ENCODE assay signal across 2 cellular contexts in genomic region chr16:81797443-81797842, GRCh38.
TF ChIP-seq lines count a peak whose summit lies in the region.

No MANE protein-coding gene starts in this region.

TF ChIP-seq in GM12878, 131 proteins besides CTCF, POLR2A, EP300 and RAD21 (continues in another document):
- TF ChIP-seq MLLT1 (IDR thresholded peaks at IDR 0.05): no peak; the same call in 1 of the 2 replicates
- TF ChIP-seq TCF7 (IDR thresholded peaks at IDR 0.05; ENCODE audit: borderline replicate concordance): peak; percentile 71
- 0 out of 4 replicates have a peak, but pooled peaks of 1 of the 2 experiments have one; percentile 40 for TF ChIP-seq SRF (IDR thresholded peaks at IDR 0.05; ENCODE audit: low read depth in 2 of 2, low read length in 2 of 2)
- TF ChIP-seq DPF2 (IDR thresholded peaks at IDR 0.05): peak; percentile 58
- peak; percentile 42; the same call in 1 of the 2 replicates for TF ChIP-seq YY1 (IDR thresholded peaks at IDR 0.05; ENCODE audit: low read depth, low read length)
- peak; percentile 14; the same call in 1 of the 2 replicates for TF ChIP-seq NR2C1 (IDR thresholded peaks at IDR 0.05)
- peak in 1 of 2 experiments; percentile 53; a peak in 1 of 3 replicates for TF ChIP-seq EGR1 (IDR thresholded peaks at IDR 0.05; ENCODE audit: borderline replicate concordance in 1 of 2, low read depth in 2 of 2, low read length in 2 of 2)
- TF ChIP-seq IKZF1 (conservative IDR thresholded peaks at IDR 0.05): peak; percentile 88
- TF ChIP-seq SUZ12 (IDR thresholded peaks at IDR 0.05; ENCODE audit: unreplicated experiment): no peak
- peak; percentile 78 for TF ChIP-seq RELA (IDR thresholded peaks at IDR 0.05; ENCODE audit: borderline replicate concordance, partially characterized antibody)
- no peak for TF ChIP-seq YBX1 (IDR thresholded peaks at IDR 0.05)
- TF ChIP-seq SPI1 (IDR thresholded peaks at IDR 0.05; ENCODE audit: borderline replicate concordance, insufficient read depth, low read depth, low read length): peak; percentile 71
- peak; percentile 51; the same call in 1 of the 2 replicates for TF ChIP-seq ATF2 (IDR thresholded peaks at IDR 0.05; ENCODE audit: low read length)
- TF ChIP-seq MTA3 (IDR thresholded peaks at IDR 0.05; ENCODE audit: borderline replicate concordance, low read length): peak; percentile 92; the same call in 1 of the 2 replicates
- TF ChIP-seq RBBP5 (conservative IDR thresholded peaks at IDR 0.05): no peak
- TF ChIP-seq ATF3 (IDR thresholded peaks at IDR 0.05; ENCODE audit: borderline replicate concordance, extremely low read depth, low read depth, low read length): no peak
- no peak for TF ChIP-seq KDM1A (IDR thresholded peaks at IDR 0.05; ENCODE audit: borderline replicate concordance)
- TF ChIP-seq POU2F2 (IDR thresholded peaks at IDR 0.05; ENCODE audit: borderline replicate concordance, low read depth, low read length): peak; percentile 44; the same call in 1 of the 3 replicates
- 0 out of 2 replicates have a peak, but pooled peaks have one; percentile 40 for TF ChIP-seq NBN (IDR thresholded peaks at IDR 0.05)
- TF ChIP-seq PAX5 (IDR thresholded peaks at IDR 0.05; ENCODE audit: borderline replicate concordance, low read depth, low read length): peak; percentile 82; the same call in 1 of the 2 replicates
- TF ChIP-seq JUNB (IDR thresholded peaks at IDR 0.05): peak; percentile 39
- TF ChIP-seq TCF12 (IDR thresholded peaks at IDR 0.05; ENCODE audit: low read depth, low read length): peak; percentile 97
- TF ChIP-seq BCL11A (IDR thresholded peaks at IDR 0.05; ENCODE audit: low read depth, low read length): peak; percentile 81
- peak; percentile 84 for TF ChIP-seq EED (IDR thresholded peaks at IDR 0.05; ENCODE audit: low read depth)
- TF ChIP-seq SREBF2 (IDR thresholded peaks at IDR 0.05; ENCODE audit: low read length): no peak
- no peak for TF ChIP-seq ZBTB33 (IDR thresholded peaks at IDR 0.05)
- no peak for TF ChIP-seq SMAD5 (IDR thresholded peaks at IDR 0.05; ENCODE audit: low read depth)

TF ChIP-seq in GM23338, 12 proteins besides CTCF, POLR2A, EP300 and RAD21 (continued from another document):
- TF ChIP-seq ZNF462 (CRISPR knock-in tag; IDR thresholded peaks at IDR 0.05) (no peak), ETS1 (IDR thresholded peaks at IDR 0.05) (no peak), ZNF331 (CRISPR knock-in tag; IDR thresholded peaks at IDR 0.05; ENCODE audit: low read depth) (no peak), ZNF114 (CRISPR knock-in tag; IDR thresholded peaks at IDR 0.05) (no peak), CREB1 (CRISPR knock-in tag; IDR thresholded peaks at IDR 0.05; ENCODE audit: low read depth) (no peak), NANOG (IDR thresholded peaks at IDR 0.05; ENCODE audit: borderline replicate concordance) (no peak), REST (IDR thresholded peaks at IDR 0.05; ENCODE audit: unreplicated experiment) (no peak), JUNB (IDR thresholded peaks at IDR 0.05; ENCODE audit: unreplicated experiment) (no peak)
